In genomic region chr1:32221980-32222751, GRCh38 we compare ENCODE assay signal across 1 cellular context.
TF ChIP-seq lines count a peak whose summit lies in the region.

EIF3I (plus strand) TSS chr1:32222407; CDS start chr1:32222442, 35 bp downstream.
TMEM234 (minus strand) TSS chr1:32222353; CDS start chr1:32222322, 31 bp downstream.

TF ChIP-seq in HepG2, 621 proteins besides CTCF, POLR2A, EP300 and RAD21 (continues in another document):
- TF ChIP-seq ZNF629 (CRISPR knock-in tag; conservative IDR thresholded peaks at IDR 0.05) (no peak), NCOA1 (CRISPR knock-in tag; IDR thresholded peaks at IDR 0.05) (no peak), ZNF121 (CRISPR knock-in tag; IDR thresholded peaks at IDR 0.05) (no peak), TRIM22 (IDR thresholded peaks at IDR 0.05) (no peak), ATF5 (CRISPR knock-in tag; IDR thresholded peaks at IDR 0.05; ENCODE audit: low read depth) (no peak), MLLT10 (CRISPR knock-in tag; IDR thresholded peaks at IDR 0.05) (no peak), ZNF260 (CRISPR knock-in tag; IDR thresholded peaks at IDR 0.05; ENCODE audit: borderline replicate concordance, low read depth) (no peak), ZNF792 (CRISPR knock-in tag; IDR thresholded peaks at IDR 0.05) (no peak), ATF1 (CRISPR knock-in tag; IDR thresholded peaks at IDR 0.05) (no peak; the same call in 1 of the 2 replicates), JUNB (CRISPR knock-in tag; IDR thresholded peaks at IDR 0.05; ENCODE audit: borderline replicate concordance) (peak; percentile 36; the same call in 1 of the 2 replicates), ZNF577 (CRISPR knock-in tag; IDR thresholded peaks at IDR 0.05; ENCODE audit: borderline replicate concordance, low read depth) (no peak), ZBTB42 (CRISPR knock-in tag; IDR thresholded peaks at IDR 0.05) (0 out of 2 replicates have a peak, but pooled peaks have one; percentile 71), NR2C2 (CRISPR knock-in tag; IDR thresholded peaks at IDR 0.05; ENCODE audit: borderline replicate concordance) (peak; percentile 98), ZNF598 (CRISPR knock-in tag; IDR thresholded peaks at IDR 0.05; ENCODE audit: borderline replicate concordance) (peak; percentile 65; the same call in 1 of the 2 replicates), SIX4 (CRISPR knock-in tag; IDR thresholded peaks at IDR 0.05) (no peak; the same call in 1 of the 2 replicates), TP53 (CRISPR knock-in tag; conservative IDR thresholded peaks at IDR 0.05) (no peak), SAP130 (CRISPR knock-in tag; IDR thresholded peaks at IDR 0.05; ENCODE audit: low read depth) (peak; percentile 98), HNRNPH1 (optimal IDR thresholded peaks at IDR 0.05; ENCODE audit: low read depth, low read length) (no peak), DNMT1 (CRISPR knock-in tag; IDR thresholded peaks at IDR 0.05) (no peak), HDAC1 (CRISPR knock-in tag; IDR thresholded peaks at IDR 0.05) (peak; percentile 87), HOXA3 (CRISPR knock-in tag; IDR thresholded peaks at IDR 0.05) (peak; percentile 90), ATF7 (IDR thresholded peaks at IDR 0.05) (no peak), ATF7 (CRISPR knock-in tag; IDR thresholded peaks at IDR 0.05) (no peak; the same call in 1 of the 2 replicates), KDM5B (CRISPR knock-in tag; IDR thresholded peaks at IDR 0.05; ENCODE audit: borderline replicate concordance) (peak; percentile 75; the same call in 1 of the 2 replicates), NKX3-1 (CRISPR knock-in tag; IDR thresholded peaks at IDR 0.05) (no peak), SUZ12 (IDR thresholded peaks at IDR 0.05; ENCODE audit: low read depth, low read length) (no peak), ZNF652 (CRISPR knock-in tag; IDR thresholded peaks at IDR 0.05; ENCODE audit: borderline replicate concordance, low read depth) (no peak), TFDP2 (CRISPR knock-in tag; IDR thresholded peaks at IDR 0.05) (no peak), STAT6 (CRISPR knock-in tag; IDR thresholded peaks at IDR 0.05; ENCODE audit: borderline replicate concordance) (no peak), IKZF5 (CRISPR knock-in tag; IDR thresholded peaks at IDR 0.05) (peak; percentile 49; the same call in 1 of the 2 replicates), E2F2 (CRISPR knock-in tag; IDR thresholded peaks at IDR 0.05; ENCODE audit: borderline replicate concordance) (no peak), RXRB (CRISPR knock-in tag; IDR thresholded peaks at IDR 0.05; ENCODE audit: borderline replicate concordance) (peak; percentile 41; the same call in 1 of the 2 replicates), ZNF782 (CRISPR knock-in tag; IDR thresholded peaks at IDR 0.05; ENCODE audit: borderline replicate concordance) (no peak), THAP8 (CRISPR knock-in tag; IDR thresholded peaks at IDR 0.05; ENCODE audit: borderline replicate concordance) (no peak), JUND (CRISPR knock-in tag; IDR thresholded peaks at IDR 0.05) (no peak; the same call in none of the 2 replicates), ZFP41 (CRISPR knock-in tag; IDR thresholded peaks at IDR 0.05; ENCODE audit: borderline replicate concordance) (no peak; the same call in 1 of the 2 replicates), ZNF570 (CRISPR knock-in tag; IDR thresholded peaks at IDR 0.05; ENCODE audit: borderline replicate concordance) (no peak), RXRA (CRISPR knock-in tag; IDR thresholded peaks at IDR 0.05) (no peak), SP1 (IDR thresholded peaks at IDR 0.05) (no peak), SP1 (CRISPR knock-in tag; IDR thresholded peaks at IDR 0.05) (peak; percentile 52), RARA (CRISPR knock-in tag; IDR thresholded peaks at IDR 0.05) (no peak), SOX13 (IDR thresholded peaks at IDR 0.05) (no peak), SOX13 (CRISPR knock-in tag; conservative IDR thresholded peaks at IDR 0.05 in 1 of 2, IDR thresholded peaks at IDR 0.05 in 1 of 2) (no peak), ZNF501 (CRISPR knock-in tag; IDR thresholded peaks at IDR 0.05) (peak; percentile 82), KDM2A (CRISPR knock-in tag; IDR thresholded peaks at IDR 0.05; ENCODE audit: borderline replicate concordance, low read depth) (peak; percentile 79; the same call in 1 of the 2 replicates), ZNF430 (CRISPR knock-in tag; IDR thresholded peaks at IDR 0.05) (peak; percentile 64), ZNF776 (CRISPR knock-in tag; IDR thresholded peaks at IDR 0.05) (0 out of 2 replicates have a peak, but pooled peaks have one; percentile 58), POGK (CRISPR knock-in tag; conservative IDR thresholded peaks at IDR 0.05) (no peak), ZNF605 (CRISPR knock-in tag; IDR thresholded peaks at IDR 0.05) (peak; percentile 79; the same call in 1 of the 2 replicates), ATF7-NPFF (CRISPR knock-in tag; IDR thresholded peaks at IDR 0.05; ENCODE audit: low read depth) (peak; percentile 48; the same call in 1 of the 2 replicates), NR1H2 (CRISPR knock-in tag; IDR thresholded peaks at IDR 0.05; ENCODE audit: borderline replicate concordance, low read depth) (no peak), MAF1 (CRISPR knock-in tag; IDR thresholded peaks at IDR 0.05; ENCODE audit: borderline replicate concordance) (no peak), NR2F6 (IDR thresholded peaks at IDR 0.05) (no peak), NR2F6 (CRISPR knock-in tag; IDR thresholded peaks at IDR 0.05) (peak; percentile 15; the same call in 1 of the 2 replicates), HES4 (CRISPR knock-in tag; IDR thresholded peaks at IDR 0.05; ENCODE audit: borderline replicate concordance) (peak; percentile 32; the same call in 1 of the 2 replicates), TFE3 (CRISPR knock-in tag; IDR thresholded peaks at IDR 0.05) (0 out of 2 replicates have a peak, but pooled peaks have one; percentile 14), FOXJ3 (CRISPR knock-in tag; IDR thresholded peaks at IDR 0.05; ENCODE audit: borderline replicate concordance) (no peak), CREM (IDR thresholded peaks at IDR 0.05) (peak; percentile 86), CREM (CRISPR knock-in tag; IDR thresholded peaks at IDR 0.05) (no peak), ZNF678 (CRISPR knock-in tag; IDR thresholded peaks at IDR 0.05) (no peak), PHF21A (CRISPR knock-in tag; IDR thresholded peaks at IDR 0.05) (no peak), FOXK1 (CRISPR knock-in tag; IDR thresholded peaks at IDR 0.05; ENCODE audit: borderline replicate concordance, low read depth) (0 out of 2 replicates have a peak, but pooled peaks have one; percentile 45), CHD4 (IDR thresholded peaks at IDR 0.05; ENCODE audit: borderline replicate concordance, low read length) (no peak), KDM5A (IDR thresholded peaks at IDR 0.05; ENCODE audit: borderline replicate concordance, low read length) (peak; percentile 83), ZNF772 (CRISPR knock-in tag; IDR thresholded peaks at IDR 0.05) (no peak), CBX5 (CRISPR knock-in tag; IDR thresholded peaks at IDR 0.05; ENCODE audit: borderline replicate concordance) (no peak), TOE1 (CRISPR knock-in tag; IDR thresholded peaks at IDR 0.05) (no peak)
